ENCODE assay signal across 20 cellular contexts in the genomic region with DNA sequence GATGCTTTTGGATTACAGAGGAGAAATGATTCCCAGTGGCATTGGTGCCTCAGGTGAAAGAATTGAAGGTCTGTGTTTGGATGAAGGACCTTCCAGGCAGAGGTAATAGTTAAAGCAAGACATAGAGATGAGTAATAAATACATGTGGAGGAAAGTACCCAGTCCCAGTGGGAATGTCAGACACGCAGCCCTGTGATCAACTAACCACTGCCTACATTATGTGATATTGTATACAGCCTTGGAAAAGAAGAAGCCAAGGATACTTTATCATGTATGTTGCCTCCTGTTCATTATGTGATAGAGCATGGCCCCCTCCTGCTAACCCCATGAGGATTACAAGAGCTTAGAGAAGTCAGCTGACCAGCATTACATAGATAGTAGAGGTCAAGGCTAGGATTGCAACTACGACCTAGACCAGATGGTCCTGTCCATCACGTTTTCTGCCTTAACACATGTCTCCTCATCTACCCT.
DNase-seq lines count a peak whose midpoint lies in the region; ATAC-seq and TF ChIP-seq lines count a peak whose summit lies in the region.
"Had no signal": no experiment of that assay in that cellular context is flagged by ENCODE, and none has a peak within 500 bp of the region (broad histone marks: within the 10 kb centered on the region; RNA-seq: fewer than 3 reads in every experiment).

No MANE protein-coding gene starts in this region.

- peak overlapping the region; percentile 97 for H3K27ac ChIP-seq in GM23248
- peak overlapping the region; percentile 82 for H3K27ac ChIP-seq in SJCRH30
- H3K27ac ChIP-seq in epithelial cell of prostate = peak overlapping the region; percentile 85
- peak overlapping the region; percentile 98 for H3K27ac ChIP-seq in osteoblast (ENCODE audit: low read depth, low read length)
- H3K27ac ChIP-seq: colonic mucosa, lower lobe of right lung, parathyroid adenoma had no signal

- H3K4me1 ChIP-seq in GM23248 (ENCODE audit: insufficient read depth) (peaks cover 31% of the 10 kb centered on the region), SJCRH30 (peaks cover 21% of the 10 kb centered on the region), osteoblast (ENCODE audit: insufficient read depth, low read length) (peaks cover 33% of the 10 kb centered on the region)
- H3K4me1 ChIP-seq: ascending aorta, colonic mucosa, lower lobe of right lung, parathyroid adenoma had no signal

- H3K27ac Mint-ChIP-seq in stimulated activated naive CD8-positive, alpha-beta T cell treated with anti-CD3 and anti-CD28 coated beads, Interleukin-15, amount 100 ng/mL, for 72 hours = no peak overlapping the region
- H3K27ac Mint-ChIP-seq: activated CD4-positive, alpha-beta T cell treated with anti-CD3 and anti-CD28 coated beads, Interleukin-2, amount 10 ng/mL, durations not matched to agents 24 days and 14 days; activated naive CD4-positive, alpha-beta T cell treated with anti-CD3 and anti-CD28 coated beads for 36 hours; B cell; naive B cell had no signal

- H3K79me2 ChIP-seq in GM23248 (ENCODE audit: insufficient read depth) (no peaks in the 10 kb centered on the region), osteoblast (ENCODE audit: insufficient read depth, low read length) (no peaks in the 10 kb centered on the region)
- H3K79me2 ChIP-seq: parathyroid adenoma had no signal

- H3K4me3 ChIP-seq in GM23248 (no peak overlapping the region), SJCRH30 (no peak overlapping the region), osteoblast (ENCODE audit: insufficient read depth, low read length) (no peak overlapping the region)
- H3K4me3 ChIP-seq: ascending aorta, colonic mucosa, GM12878, lower lobe of right lung had no signal

- peaks cover under 1 to 4% of the 10 kb centered on the region in 2 donors for H3K9me3 Mint-ChIP-seq in stimulated activated naive CD8-positive, alpha-beta T cell treated with anti-CD3 and anti-CD28 coated beads, Interleukin-15, amount 100 ng/mL, for 72 hours
- H3K9me3 Mint-ChIP-seq: activated CD4-positive, alpha-beta T cell treated with anti-CD3 and anti-CD28 coated beads, Interleukin-2, amount 10 ng/mL, durations not matched to agents 24 days and 14 days had no signal

- H3K4me2 ChIP-seq in GM23248 (ENCODE audit: unreplicated experiment) (peak overlapping the region; percentile 58), osteoblast (ENCODE audit: insufficient read depth, low read length) (peak overlapping the region; percentile 62)

- in situ Hi-C loops in GM23248 (cut with MboI) = no loop called here

- 68 to 77% methylated on average over 3 of the region's 3 CpGs for WGBS in GM23248 (ENCODE audit: low coverage in 1 of 2, low lambda C conversion rate in 2 of 2, missing lambda C conversion rate in 2 of 2), 2 experiments

- peaks cover 33% of the 10 kb centered on the region for H3F3A ChIP-seq in GM23248 (ENCODE audit: insufficient read depth)

- no peaks in the 10 kb centered on the region for H3K27me3 Mint-ChIP-seq in stimulated activated naive CD8-positive, alpha-beta T cell treated with anti-CD3 and anti-CD28 coated beads, Interleukin-15, amount 100 ng/mL, for 72 hours
- H3K27me3 Mint-ChIP-seq: activated CD4-positive, alpha-beta T cell treated with anti-CD3 and anti-CD28 coated beads, Interleukin-2, amount 10 ng/mL, durations not matched to agents 24 days and 14 days; naive B cell had no signal

- no peak overlapping the region for H3K4me3 Mint-ChIP-seq in stimulated activated naive CD8-positive, alpha-beta T cell treated with anti-CD3 and anti-CD28 coated beads, Interleukin-15, amount 100 ng/mL, for 72 hours
- H3K4me3 Mint-ChIP-seq: activated CD4-positive, alpha-beta T cell treated with anti-CD3 and anti-CD28 coated beads, Interleukin-2, amount 10 ng/mL, durations not matched to agents 24 days and 14 days; activated naive CD4-positive, alpha-beta T cell treated with anti-CD3 and anti-CD28 coated beads for 36 hours; B cell; naive B cell had no signal

- no peak for ATAC-seq in GM19455 (IDR thresholded peaks at IDR 0.05; ENCODE audit: unreplicated experiment)
- ATAC-seq in GM21447 (IDR thresholded peaks at IDR 0.05; ENCODE audit: unreplicated experiment) = no peak
- ATAC-seq in stimulated activated naive CD8-positive, alpha-beta T cell treated with anti-CD3 and anti-CD28 coated beads, Interleukin-15, amount 100 ng/mL, for 72 hours = no peak
- ATAC-seq: GM12878, lower lobe of right lung had no signal

- peak overlapping the region; percentile 76 for H3K9ac ChIP-seq in GM23248
- H3K9ac ChIP-seq: parathyroid adenoma had no signal

- H3K4me1 Mint-ChIP-seq in stimulated activated naive CD8-positive, alpha-beta T cell treated with anti-CD3 and anti-CD28 coated beads, Interleukin-15, amount 100 ng/mL, for 72 hours = no peaks in the 10 kb centered on the region
- H3K4me1 Mint-ChIP-seq: activated CD4-positive, alpha-beta T cell treated with anti-CD3 and anti-CD28 coated beads, Interleukin-2, amount 10 ng/mL, durations not matched to agents 24 days and 14 days; B cell; naive B cell had no signal

- H2AFZ ChIP-seq in GM23248 (no peak overlapping the region), osteoblast (ENCODE audit: low read length) (peak overlapping the region; percentile 4)
- H2AFZ ChIP-seq: parathyroid adenoma had no signal

- no peaks in the 10 kb centered on the region for H3K9me2 ChIP-seq in GM23248 (ENCODE audit: insufficient read depth)

- H3K36me3 ChIP-seq in GM23248 (ENCODE audit: low read depth) = no peaks in the 10 kb centered on the region
- no peaks in the 10 kb centered on the region for H3K36me3 ChIP-seq in SJCRH30
- no peaks in the 10 kb centered on the region for H3K36me3 ChIP-seq in osteoblast (ENCODE audit: insufficient read depth, low read length)
- H3K36me3 ChIP-seq: ascending aorta, colonic mucosa, lower lobe of right lung had no signal

- H4K20me1 ChIP-seq in GM23248 (ENCODE audit: insufficient read depth) (no peaks in the 10 kb centered on the region), osteoblast (ENCODE audit: insufficient read depth, low read length) (no peaks in the 10 kb centered on the region)

- H3K27me3 ChIP-seq in GM23248 (replicated peaks; ENCODE audit: insufficient read depth) = no peaks in the 10 kb centered on the region
- H3K27me3 ChIP-seq in SJCRH30 = no peaks in the 10 kb centered on the region
- H3K27me3 ChIP-seq in osteoblast (ENCODE audit: insufficient read depth, low read length) = no peaks in the 10 kb centered on the region
- H3K27me3 ChIP-seq: ascending aorta, colonic mucosa had no signal

- peak; percentile 54 for DNase-seq in GM23248
- peak; percentile 75 to 86 for DNase-seq in SJCRH30
- DNase-seq in epithelial cell of prostate (ENCODE audit: low read depth, low spot score) = no peak
- DNase-seq in osteoblast (ENCODE audit: insufficient read length, low spot score, missing footprints) = peak; percentile 72
- DNase-seq in NAMALWA (ENCODE audit: low spot score) = no peak
- no peak for DNase-seq in stimulated activated naive CD8-positive, alpha-beta T cell treated with anti-CD3 and anti-CD28 coated beads, Interleukin-15, amount 100 ng/mL, for 72 hours
- DNase-seq: activated CD4-positive, alpha-beta T cell treated with anti-CD3 and anti-CD28 coated beads, Interleukin-2, amount 10 ng/mL, durations not matched to agents 24 days and 14 days; activated naive CD4-positive, alpha-beta T cell treated with anti-CD3 and anti-CD28 coated beads for 36 hours; colonic mucosa; lower lobe of right lung; naive B cell; NCI-H1417; NCI-H526; stimulated activated CD4-positive, alpha-beta T cell treated with anti-CD3 and anti-CD28 coated beads, Interleukin-2, amount 100 ng/mL, for 48 hours had no signal

- no peak for TF ChIP-seq CTCF in osteoblast (IDR thresholded peaks at IDR 0.05; ENCODE audit: extremely low read depth, low read depth, low read length)

- H3K9me3 ChIP-seq in GM23248 (ENCODE audit: low read depth) (no peaks in the 10 kb centered on the region), SJCRH30 (replicated peaks) (peaks cover 5% of the 10 kb centered on the region; the same call in 1 of the 2 replicates), osteoblast (ENCODE audit: low read depth, low read length) (no peaks in the 10 kb centered on the region)
- H3K9me3 ChIP-seq: ascending aorta, colonic mucosa, lower lobe of right lung had no signal

Comparison
In these comparisons a context has a peak if more than half of its experiments do, and no peak if none do; other contexts are left out.
1. DNase-seq: peak in GM23248 (single experiment), SJCRH30 (2 of 2) and osteoblast (single experiment); none in epithelial cell of prostate (single experiment), NAMALWA (single experiment) and stimulated activated naive CD8-positive, alpha-beta T cell treated with anti-CD3 and anti-CD28 coated beads, Interleukin-15, amount 100 ng/mL, for 72 hours (0 of 2).
2. Peak in every context shown above with its lines, with median percentiles within 50 percentile points of each other: H3K27ac ChIP-seq.